11 cellular contexts compared by ENCODE assay signal in the genomic region with DNA sequence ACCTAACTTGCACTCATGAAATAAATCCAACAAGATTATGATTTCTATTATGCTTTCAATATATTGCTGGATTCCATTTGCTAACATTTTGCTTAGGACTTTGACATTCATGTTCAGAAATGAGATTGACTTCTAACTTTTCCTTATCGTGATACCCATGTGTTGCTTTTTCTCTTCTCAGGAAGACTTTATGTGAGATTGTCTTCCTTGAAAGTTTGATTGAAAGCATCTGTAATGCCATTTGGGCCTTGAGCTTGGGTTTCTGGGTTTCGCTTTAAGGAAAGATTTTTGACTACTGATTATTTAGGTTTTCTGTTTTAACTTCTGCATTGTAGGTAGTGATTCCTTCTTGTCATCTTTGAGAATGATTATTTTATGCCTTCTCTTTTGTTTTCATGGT. TPM values are rescaled to one million over a fixed set of nuclear protein-coding genes. Genes with fewer than 3 reads are reported as not detected.
"Had no signal": no experiment of that assay in that cellular context is flagged by ENCODE, and none has a peak within 500 bp of the region (broad histone marks: within the 10 kb centered on the region; RNA-seq: fewer than 3 reads in every experiment).

No MANE protein-coding gene starts in this region.

- H3K4me1 Mint-ChIP-seq: IgD-negative memory B cell had no signal

- DNase-seq: GOT3, H7, HFFc6 had no signal

- H3K4me3 Mint-ChIP-seq: HFFc6, IgD-negative memory B cell had no signal

- H3K27ac Mint-ChIP-seq: HFFc6, IgD-negative memory B cell had no signal

- H3K9me3 Mint-ChIP-seq: HFFc6, IgD-negative memory B cell had no signal

- H3K4me1 ChIP-seq: HAP-1 had no signal

- ATAC-seq: HCT116, HepG2 had no signal

- H3K27me3 Mint-ChIP-seq: IgD-negative memory B cell had no signal

- H3K27ac ChIP-seq: GM23248, HL-60 had no signal

RNA-seq across cellular contexts. Expression of a gene that starts 27.8 kb away (rescaled TPM):
- total RNA-seq: H4, HT1080 had no signal
